ENCODE assay signal across 19 cellular contexts in the genomic region with DNA sequence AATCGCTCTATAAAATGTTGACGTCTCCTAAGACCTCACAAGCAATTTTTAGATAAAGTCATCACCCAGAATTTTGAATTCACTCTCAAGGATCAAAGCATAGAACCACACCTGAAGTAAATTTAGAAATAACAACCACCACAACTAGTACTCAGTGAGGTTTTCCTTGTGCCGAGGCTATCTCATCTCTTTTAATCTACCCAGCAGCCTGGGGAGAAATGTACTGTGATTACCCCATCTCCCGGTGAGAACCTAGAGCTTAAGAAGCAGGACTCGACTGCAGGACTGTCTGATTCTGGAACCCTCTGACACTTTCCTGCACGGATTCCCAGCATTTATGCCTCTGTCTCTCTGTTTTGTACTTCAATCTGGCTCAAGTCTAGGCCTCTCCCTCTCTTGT.
DNase-seq lines count a peak whose midpoint lies in the region; TF ChIP-seq lines count a peak whose summit lies in the region.
"Had no signal": no experiment of that assay in that cellular context is flagged by ENCODE, and none has a peak within 500 bp of the region (broad histone marks: within the 10 kb centered on the region; RNA-seq: fewer than 3 reads in every experiment).

No MANE protein-coding gene starts in this region.

- H3K9me3 ChIP-seq in ascending aorta: peaks cover 0 to 4% of the 10 kb centered on the region in 2 donors

- intact Hi-C loops in ascending aorta (cut with DNase I): no loop called here

- no peaks in the 10 kb centered on the region for H3K36me3 Mint-ChIP-seq in mesothelial cell of epicardium
- no peaks in the 10 kb centered on the region for H3K36me3 Mint-ChIP-seq in type B pancreatic cell
- H3K36me3 Mint-ChIP-seq: CD14-positive monocyte; CD4-positive, alpha-beta memory T cell had no signal

- H3K4me1 ChIP-seq in ascending aorta: peaks cover 0 to 3% of the 10 kb centered on the region in 2 donors
- H3K4me1 ChIP-seq: A549 had no signal

- H3K36me3 ChIP-seq in ascending aorta: no peaks in the 10 kb centered on the region
- H3K36me3 ChIP-seq: BLaER1 had no signal

- H3K9me3 Mint-ChIP-seq in mesothelial cell of epicardium (peaks cover 26% of the 10 kb centered on the region), type B pancreatic cell (peaks cover 7% of the 10 kb centered on the region)
- H3K9me3 Mint-ChIP-seq: GM23338 had no signal

- no peaks in the 10 kb centered on the region for H3K27me3 Mint-ChIP-seq in mesothelial cell of epicardium (ENCODE audit: low read depth)
- H3K27me3 Mint-ChIP-seq in type B pancreatic cell: peaks cover 10% of the 10 kb centered on the region

- H3K4me1 Mint-ChIP-seq in mesothelial cell of epicardium (peaks cover 27% of the 10 kb centered on the region), type B pancreatic cell (ENCODE audit: unreplicated experiment) (peaks cover 14% of the 10 kb centered on the region)
- H3K4me1 Mint-ChIP-seq: GM23338 had no signal

- TF ChIP-seq CTCF in mesothelial cell of epicardium (IDR thresholded peaks at IDR 0.05; ENCODE audit: unreplicated experiment): no peak
- no peak for TF ChIP-seq CTCF in type B pancreatic cell (conservative IDR thresholded peaks at IDR 0.05)
- no peak for TF ChIP-seq CTCF in ascending aorta (IDR thresholded peaks at IDR 0.05)

- DNase-seq in NCI-H82 (lab: John Stamatoyannopoulos, UW) (peak; percentile 1), NCI-H82 treated with DMSO at 0.1 percent for 48 hours (lab: John Stamatoyannopoulos, UW; ENCODE audit: unreplicated experiment) (no peak), amniotic epithelial cell (ENCODE audit: low read depth) (peak; percentile 15), mesothelial cell of epicardium (ENCODE audit: low spot score in 2 of 2, unreplicated experiment in 2 of 2) (no peak), type B pancreatic cell (ENCODE audit: extremely low spot score, unreplicated experiment) (no peak), ascending aorta (ENCODE audit: low spot score in 2 of 2) (no peak), SHP77 (lab: John Stamatoyannopoulos, UW) (no peak), hippocampal formation (lab: John Stamatoyannopoulos, UW) (no peak)
- DNase-seq: Calu3, DMS79 treated with DMSO at 0.1 percent for 48 hours, EL, KBM-7 had no signal

- H3K27me3 ChIP-seq in ascending aorta: no peaks in the 10 kb centered on the region
- H3K27me3 ChIP-seq: BLaER1 had no signal

- no peak overlapping the region for H3K4me3 Mint-ChIP-seq in mesothelial cell of epicardium
- H3K4me3 Mint-ChIP-seq in type B pancreatic cell: no peak overlapping the region
- H3K4me3 Mint-ChIP-seq: CD14-positive monocyte; CD4-positive, alpha-beta memory T cell; GM23338 had no signal

- H3K27ac ChIP-seq in ascending aorta: no peak overlapping the region
- H3K27ac ChIP-seq: 22Rv1, A549, BLaER1 had no signal

- peak overlapping the region; percentile 8 for H3K27ac Mint-ChIP-seq in mesothelial cell of epicardium
- H3K27ac Mint-ChIP-seq in type B pancreatic cell: peak overlapping the region; percentile 18
- H3K27ac Mint-ChIP-seq: CD4-positive, alpha-beta memory T cell; GM23338 had no signal

- H3K4me3 ChIP-seq in ascending aorta: no peak overlapping the region
- H3K4me3 ChIP-seq: A549, BLaER1, GM12878, GM23338 had no signal

Comparison
In these comparisons a context has a peak if more than half of its experiments do, and no peak if none do; other contexts are left out.
1. DNase-seq: peak in NCI-H82 (single experiment) and amniotic epithelial cell (single experiment); none in NCI-H82 treated with DMSO at 0.1 percent for 48 hours (single experiment), mesothelial cell of epicardium (0 of 2), type B pancreatic cell (single experiment), ascending aorta (0 of 2), SHP77 (0 of 2) and hippocampal formation (0 of 2).